ENCODE assay signal across 10 cellular contexts in the genomic region with DNA sequence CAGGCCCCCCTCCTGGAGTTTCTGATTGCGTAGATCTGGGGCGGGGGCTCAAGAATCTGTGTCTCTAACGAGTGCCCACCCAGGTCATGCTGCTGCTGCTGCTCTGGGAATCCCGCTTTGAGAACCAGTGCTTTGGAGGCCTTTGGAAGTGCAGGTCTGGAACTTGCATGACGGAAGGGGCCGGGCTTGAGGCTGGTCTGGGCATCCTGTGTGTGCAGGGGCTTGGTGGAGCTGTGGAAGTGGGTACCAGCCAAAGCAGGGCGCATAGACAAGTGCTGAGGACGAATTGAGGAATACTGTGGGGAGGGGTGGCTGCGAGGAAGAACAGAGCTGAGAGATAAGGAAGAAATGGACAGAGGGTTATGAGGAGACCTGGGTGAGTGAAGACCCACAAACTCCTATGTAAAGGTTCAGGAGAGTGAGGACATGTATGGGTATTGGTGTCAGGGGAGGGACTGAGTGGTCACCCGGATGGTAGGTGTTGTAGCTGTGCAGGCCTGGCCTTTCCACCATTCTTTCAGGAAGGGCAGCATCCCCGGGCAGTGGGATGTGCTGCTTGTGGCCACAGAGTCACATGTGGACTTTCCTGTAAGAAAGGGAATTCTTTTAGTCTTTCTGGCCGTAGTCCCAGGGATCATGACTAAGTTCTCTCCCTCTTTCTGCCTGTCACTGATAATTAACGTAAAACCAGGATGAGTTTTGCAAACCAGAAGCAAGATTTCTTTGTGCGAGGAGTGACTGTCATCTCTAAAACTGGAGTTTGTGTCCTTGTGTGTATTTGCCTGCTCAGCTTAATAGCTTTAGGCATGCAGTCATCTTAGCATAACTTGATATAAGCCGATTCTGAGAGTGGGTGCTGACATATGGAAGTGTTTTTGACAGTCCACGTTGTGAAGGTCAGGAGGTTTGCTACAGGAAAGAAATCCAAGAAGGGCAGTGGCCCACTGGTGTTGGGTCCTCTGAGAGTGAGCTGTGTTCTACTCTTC. TPM values are rescaled to one million over a fixed set of nuclear protein-coding genes. Genes with fewer than 3 reads are reported as not detected.
A peak's percentile ranks its signal among the peaks of the same experiment; 100 is the strongest.
DNase-seq lines count a peak whose midpoint lies in the region; ATAC-seq and TF ChIP-seq lines count a peak whose summit lies in the region.
"Had no signal": no experiment of that assay in that cellular context is flagged by ENCODE, and none has a peak within 500 bp of the region (broad histone marks: within the 10 kb centered on the region; RNA-seq: fewer than 3 reads in every experiment).

No MANE protein-coding gene starts in this region.

- peaks cover 18% of the 10 kb centered on the region for H3K79me2 ChIP-seq in osteoblast (ENCODE audit: insufficient read depth, low read length)

- H3K4me1 ChIP-seq in osteoblast (ENCODE audit: insufficient read depth, low read length) = peaks cover 24% of the 10 kb centered on the region

- no peaks in the 10 kb centered on the region for H3K9me3 ChIP-seq in osteoblast (ENCODE audit: low read depth, low read length)

- TF ChIP-seq CTCF in AG10803 (conservative IDR thresholded peaks at IDR 0.05; ENCODE audit: low read length) = no peak
- no peak for TF ChIP-seq CTCF in fibroblast of mammary gland (conservative IDR thresholded peaks at IDR 0.05; ENCODE audit: control insufficient read depth, insufficient read depth, low read depth, low read length)
- no peak for TF ChIP-seq CTCF in osteoblast (IDR thresholded peaks at IDR 0.05; ENCODE audit: extremely low read depth, low read depth, low read length)

- H3K4me2 ChIP-seq in osteoblast (ENCODE audit: insufficient read depth, low read length) = peak overlapping the region; percentile 58

- H3K27ac ChIP-seq in osteoblast (ENCODE audit: low read depth, low read length) = peak overlapping the region; percentile 59

- H3K36me3 ChIP-seq in osteoblast (ENCODE audit: insufficient read depth, low read length) = no peaks in the 10 kb centered on the region

- H4K20me1 ChIP-seq in osteoblast (ENCODE audit: insufficient read depth, low read length) = peaks cover 10% of the 10 kb centered on the region

- no peak overlapping the region for H3K4me3 ChIP-seq in AG10803 (ENCODE audit: low read length)
- H3K4me3 ChIP-seq in fibroblast of mammary gland (ENCODE audit: control insufficient read depth, low read depth, low read length) = no peak overlapping the region
- no peak overlapping the region for H3K4me3 ChIP-seq in osteoblast (ENCODE audit: insufficient read depth, low read length)

- no peak for ATAC-seq in HG02973 (IDR thresholded peaks at IDR 0.05; ENCODE audit: unreplicated experiment)

- DNase-seq in AG10803 (ENCODE audit: low read depth) (peak; percentile 91), SK-MEL-5 (ENCODE audit: low read depth, low spot score) (peak; percentile 60), fibroblast of mammary gland (ENCODE audit: low read depth) (peak; percentile 95), osteoblast (ENCODE audit: insufficient read length, low spot score, missing footprints) (peak; percentile 78), SW480 (ENCODE audit: low spot score) (no peak), SIG-M5 (lab: John Stamatoyannopoulos, UW) (no peak), NCI-H1436 (lab: John Stamatoyannopoulos, UW) (no peak)
- DNase-seq: caudate nucleus, NCI-H2081 had no signal

- in situ Hi-C loops in SK-MEL-5 (cut with HindIII; ENCODE audit: low pct_unique_long_range_greater_than_20kb, low sequenced_read_pairs) = no loop called here

- H3K27me3 ChIP-seq in osteoblast (ENCODE audit: insufficient read depth, low read length) = no peaks in the 10 kb centered on the region

- no peak overlapping the region for H2AFZ ChIP-seq in osteoblast (ENCODE audit: low read length)

RNA-seq across cellular contexts. Expression of a gene that starts 43.3 kb away (rescaled TPM):
- total RNA-seq in SK-MEL-5 (2014; rRNA removed; shearing (Covaris generic)) = 12.1 and 15.2 TPM in 2 replicates
- polyA plus RNA-seq in SK-MEL-5 (2015; cell fraction: cytosol; rRNA removed) = 19.6 and 22.1 TPM in 2 replicates
- polyA plus RNA-seq in SK-MEL-5 (2015; cell fraction: nucleus; rRNA removed) = 13.5 and 38.3 TPM in 2 replicates
- 28.6 and 30.4 TPM in 2 replicates for total RNA-seq in osteoblast

Comparison
In these comparisons a context has a peak if more than half of its experiments do, and no peak if none do; other contexts are left out.
1. DNase-seq: peak in AG10803 (single experiment), SK-MEL-5 (single experiment), fibroblast of mammary gland (single experiment) and osteoblast (single experiment); none in SW480 (single experiment), SIG-M5 (single experiment) and NCI-H1436 (single experiment).